13 cellular contexts compared by ENCODE assay signal in the genomic region with DNA sequence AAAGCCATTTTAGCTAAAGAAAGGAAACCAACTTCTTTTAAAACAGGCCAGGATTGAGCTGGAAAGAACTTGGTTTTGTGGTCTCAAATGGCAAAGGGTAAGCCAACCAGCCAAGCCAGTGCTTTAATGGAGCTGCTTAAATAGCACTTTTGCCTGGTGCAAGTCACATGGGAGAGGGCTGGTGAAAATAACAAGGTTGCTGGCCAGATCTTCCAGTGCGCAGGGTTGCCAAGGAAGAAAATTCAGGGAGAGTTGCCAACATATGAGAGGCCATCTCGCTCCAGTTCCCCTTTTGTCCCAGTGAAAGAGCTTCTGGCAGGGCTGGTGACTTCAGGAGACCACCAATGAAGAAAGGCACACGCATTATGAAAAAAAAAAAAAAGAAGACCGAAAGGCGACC. TPM values are rescaled to one million over a fixed set of nuclear protein-coding genes. Genes with fewer than 3 reads are reported as not detected.
DNase-seq lines count a peak whose midpoint lies in the region; ATAC-seq and FAIRE-seq lines count a peak whose summit lies in the region.
"Had no signal": no experiment of that assay in that cellular context is flagged by ENCODE, and none has a peak within 500 bp of the region (broad histone marks: within the 10 kb centered on the region; RNA-seq: fewer than 3 reads in every experiment).

No MANE protein-coding gene starts in this region.

- no peak overlapping the region for H3K4me3 ChIP-seq in ectodermal cell (ENCODE audit: insufficient read depth, low read depth, low read length)
- H3K4me3 ChIP-seq in mesenchymal stem cell (ENCODE audit: insufficient read depth in 1 of 2, low read depth in 1 of 2, low read length in 2 of 2), result peak overlapping the region in 1 of 2 experiments; percentile 1
- H3K4me3 ChIP-seq: PC-9 had no signal

- 73 to 75% methylated on average over 5 of the region's 5 CpGs for WGBS in ectodermal cell, 2 experiments
- 97% methylated on average over 5 of the region's 5 CpGs for WGBS in mesenchymal stem cell

- peak overlapping the region; percentile 51 for H3K27ac ChIP-seq in ectodermal cell (ENCODE audit: insufficient read depth, low read depth, low read length, poor library complexity, severe bottlenecking)
- H3K27ac ChIP-seq in mesenchymal stem cell (ENCODE audit: low read length, poor library complexity, severe bottlenecking), result no peak overlapping the region
- H3K27ac ChIP-seq: PC-9 had no signal

- no peak overlapping the region for H3K23ac ChIP-seq in mesenchymal stem cell (ENCODE audit: low read length in 2 of 2)

- H2AFZ ChIP-seq in mesenchymal stem cell (ENCODE audit: low read depth, low read length), result no peak overlapping the region
- H2AFZ ChIP-seq: PC-9 had no signal

- ATAC-seq in GM19023 (IDR thresholded peaks at IDR 0.05; ENCODE audit: unreplicated experiment), result no peak

- no peak overlapping the region for H4K8ac ChIP-seq in mesenchymal stem cell (ENCODE audit: low read length)

- no peak overlapping the region for H3K4me2 ChIP-seq in mesenchymal stem cell (ENCODE audit: low read length, poor library complexity, severe bottlenecking)
- H3K4me2 ChIP-seq: PC-9 had no signal

- H4K91ac ChIP-seq in mesenchymal stem cell (ENCODE audit: low read length), result no peak overlapping the region

- peaks cover 2% of the 10 kb centered on the region for H3K36me3 ChIP-seq in ectodermal cell (ENCODE audit: control insufficient read depth, insufficient read depth, low read length)
- peaks cover 2 to 11% of the 10 kb centered on the region in 2 experiments for H3K36me3 ChIP-seq in mesenchymal stem cell (ENCODE audit: control insufficient read depth in 1 of 2, insufficient read depth in 2 of 2, low read depth in 1 of 2, low read length in 2 of 2)

- no peak overlapping the region for H2AK5ac ChIP-seq in mesenchymal stem cell (ENCODE audit: low read length, severe bottlenecking)

- H2BK15ac ChIP-seq in mesenchymal stem cell (ENCODE audit: low read depth, poor library complexity, severe bottlenecking), result no peak overlapping the region

- no peak overlapping the region for H3K4ac ChIP-seq in mesenchymal stem cell (ENCODE audit: low read depth in 1 of 2, low read length in 2 of 2)

- no peak overlapping the region for H2BK5ac ChIP-seq in mesenchymal stem cell (ENCODE audit: low read depth, low read length, poor library complexity, severe bottlenecking)

- no peak overlapping the region for H3K14ac ChIP-seq in mesenchymal stem cell (ENCODE audit: low read length in 2 of 2)

- H3K18ac ChIP-seq in mesenchymal stem cell (ENCODE audit: low read depth in 1 of 2, low read length in 2 of 2), result no peak overlapping the region

- H2BK12ac ChIP-seq in mesenchymal stem cell (ENCODE audit: low read length in 2 of 2), result no peak overlapping the region

- H3K9me3 ChIP-seq in ectodermal cell (ENCODE audit: control insufficient read depth, low read length), result no peaks in the 10 kb centered on the region
- H3K9me3 ChIP-seq in mesenchymal stem cell (ENCODE audit: control insufficient read depth, low read length), result no peaks in the 10 kb centered on the region

- FAIRE-seq in urothelium cell line (lab: Jason Lieb, UNC), result no peak
- FAIRE-seq: colon, TTC549 had no signal

- no peak overlapping the region for H2BK120ac ChIP-seq in mesenchymal stem cell (ENCODE audit: low read depth, low read length)

- peak overlapping the region; percentile 61 for H3K9ac ChIP-seq in mesenchymal stem cell (ENCODE audit: low read length)

- H3K4me1 ChIP-seq in ectodermal cell (ENCODE audit: control insufficient read depth, insufficient read depth, low read length) (peaks cover 52% of the 10 kb centered on the region), mesenchymal stem cell (ENCODE audit: control insufficient read depth, insufficient read depth, low read depth, low read length) (peaks cover 4% of the 10 kb centered on the region)

- peaks cover 40% of the 10 kb centered on the region for H3K79me1 ChIP-seq in mesenchymal stem cell (replicated peaks; ENCODE audit: low read length, poor library complexity, severe bottlenecking)

- peak; percentile 91 to 97 for DNase-seq in NCI-H446 (lab: John Stamatoyannopoulos, UW)
- DNase-seq in mesenchymal stem cell, result no peak
- DNase-seq in stromal cell of bone marrow (ENCODE audit: low read depth), result peak; percentile 74
- DNase-seq in urothelium cell line (ENCODE audit: low spot score), result no peak
- no peak for DNase-seq in NCI-H1436 treated with DMSO at 0.1 percent for 48 hours (lab: John Stamatoyannopoulos, UW)
- no peak for DNase-seq in OCI-M1 (lab: John Stamatoyannopoulos, UW)
- DNase-seq: activated T-cell treated with anti-CD3 and anti-CD28 coated beads, Interleukin-2, amount 50 U/mL, for 1 hour; NCI-H1417 treated with DMSO at 0.1 percent for 48 hours; PC-9 had no signal

- H3K27me3 ChIP-seq in ectodermal cell (ENCODE audit: control insufficient read depth, insufficient read depth, low read length, poor library complexity, severe bottlenecking) (no peaks in the 10 kb centered on the region), mesenchymal stem cell (ENCODE audit: control insufficient read depth in 1 of 2, insufficient read depth in 1 of 2, low read length in 2 of 2) (no peaks in the 10 kb centered on the region)

RNA-seq across cellular contexts. Expression of a gene that starts 57.3 kb away (rescaled TPM):
- polyA plus RNA-seq in ectodermal cell (2013, experiment 1 of 4), result 24.0 TPM
- polyA plus RNA-seq in ectodermal cell (2013, experiment 2 of 4), result 18.5 TPM
- 16.4 TPM for polyA plus RNA-seq in ectodermal cell (2013, experiment 3 of 4)
- 18.7 TPM for polyA plus RNA-seq in ectodermal cell (2013, experiment 4 of 4)
- 30.0 TPM for polyA plus RNA-seq in mesenchymal stem cell (2013, experiment 1 of 2)
- 28.7 TPM for polyA plus RNA-seq in mesenchymal stem cell (2013, experiment 2 of 2)

Comparison
In these comparisons a context has a peak if more than half of its experiments do, and no peak if none do; other contexts are left out.
1. DNase-seq: peak in NCI-H446 (2 of 2) and stromal cell of bone marrow (single experiment); none in mesenchymal stem cell (single experiment), urothelium cell line (single experiment), NCI-H1436 treated with DMSO at 0.1 percent for 48 hours (single experiment) and OCI-M1 (single experiment).